9 cellular contexts compared by ENCODE assay signal in the genomic region with DNA sequence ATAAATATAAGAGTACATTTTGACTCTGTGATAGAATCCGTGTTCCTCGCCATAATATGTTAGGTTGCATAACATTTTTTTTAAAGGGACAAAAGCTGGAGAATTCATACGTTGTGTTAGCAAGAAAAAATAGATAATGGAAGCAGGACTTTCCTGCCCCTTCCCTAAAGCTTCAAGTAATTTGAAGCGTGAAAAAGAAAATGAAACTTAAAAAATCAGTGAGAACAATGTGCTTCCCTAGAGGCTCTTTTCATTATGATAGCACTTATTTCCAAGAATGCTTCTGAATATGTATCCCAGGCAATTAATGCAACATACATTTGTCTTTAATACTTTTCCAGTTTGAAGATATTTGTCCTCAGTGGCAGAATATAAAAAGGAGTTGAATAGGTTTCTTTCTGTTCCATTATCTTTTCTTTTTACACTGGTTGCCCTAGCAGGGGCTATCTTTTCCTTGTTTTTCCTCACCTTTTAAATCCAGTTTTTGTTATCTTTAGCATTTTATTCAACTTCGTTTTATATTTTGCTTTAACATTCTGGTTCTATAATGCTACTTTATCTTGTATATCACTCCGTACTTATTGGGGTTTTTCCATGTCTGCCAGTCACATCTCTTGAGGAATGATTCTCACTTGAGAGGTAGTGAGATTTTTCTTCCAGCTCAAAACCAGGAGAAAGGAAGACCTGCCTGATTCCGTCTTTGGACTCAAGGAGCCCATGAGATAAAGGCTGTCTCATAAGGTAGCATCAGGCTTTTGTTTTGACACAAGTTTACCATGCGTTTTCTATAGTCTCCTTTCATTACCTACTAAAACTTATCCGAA.
A peak's percentile ranks its signal among the peaks of the same experiment; 100 is the strongest.
DNase-seq lines count a peak whose midpoint lies in the region; FAIRE-seq and TF ChIP-seq lines count a peak whose summit lies in the region.
"Had no signal": no experiment of that assay in that cellular context is flagged by ENCODE, and none has a peak within 500 bp of the region (broad histone marks: within the 10 kb centered on the region; RNA-seq: fewer than 3 reads in every experiment).

No MANE protein-coding gene starts in this region.

- H3K9me3 ChIP-seq in GM23248 (ENCODE audit: low read depth) (no peaks in the 10 kb centered on the region), keratinocyte (ENCODE audit: control insufficient read depth, low read depth, low read length) (no peaks in the 10 kb centered on the region), subcutaneous abdominal adipose tissue (ENCODE audit: control insufficient read depth in 5 of 5, low read length in 5 of 5) (no peaks in the 10 kb centered on the region)

- H3K9me3 Mint-ChIP-seq in activated naive CD8-positive, alpha-beta T cell (ENCODE audit: low read depth): no peaks in the 10 kb centered on the region

- dilution Hi-C loops in keratinocyte (cut with MboI; ENCODE audit: extremely low pct_ligation_motif_present, low sequenced_read_pairs): no loop called here

- peaks cover 87% of the 10 kb centered on the region for H3K4me1 Mint-ChIP-seq in activated naive CD8-positive, alpha-beta T cell (ENCODE audit: low read depth)

- H3K4me1 ChIP-seq in GM23248 (ENCODE audit: insufficient read depth): peaks cover 80% of the 10 kb centered on the region
- H3K4me1 ChIP-seq in keratinocyte (ENCODE audit: control insufficient read depth, extremely low read depth, insufficient read depth, low read length): peaks cover 15% of the 10 kb centered on the region
- H3K4me1 ChIP-seq in subcutaneous abdominal adipose tissue (ENCODE audit: control insufficient read depth in 5 of 5, insufficient read depth in 5 of 5, low read length in 5 of 5): peaks cover 0 to 44% (median 35%) of the 10 kb centered on the region in 5 donors

- peak overlapping the region; percentile 61 for H3K4me3 ChIP-seq in GM23248
- H3K4me3 ChIP-seq in keratinocyte (ENCODE audit: control insufficient read depth in 2 of 3, extremely low read depth in 1 of 3, insufficient read depth in 2 of 3, low read depth in 1 of 3, low read length in 3 of 3): peak overlapping the region in 2 of 3 experiments; percentile 38 to 40
- H3K4me3 ChIP-seq in subcutaneous abdominal adipose tissue (ENCODE audit: low read depth in 1 of 5, low read length in 5 of 5): peak overlapping the region; percentile 21 to 55 (median 46)

- no peaks in the 10 kb centered on the region; the same call in 1 of the 2 replicates for H3K9me2 ChIP-seq in GM23248 (ENCODE audit: insufficient read depth)

- no peak for DNase-seq in GM23248
- no peak for DNase-seq in keratinocyte (ENCODE audit: low read depth, low spot score)
- DNase-seq in activated effector memory CD4-positive, alpha-beta T cell treated with Interleukin-2 at 50 U/mL for 16 hours: no peak
- no peak for DNase-seq in SHP77 treated with DMSO at 0.1 percent for 48 hours (lab: John Stamatoyannopoulos, UW)
- DNase-seq in stimulated activated CD8-positive, alpha-beta memory T cell treated with anti-CD3 and anti-CD28 coated beads, Interleukin-4, amount 100 ng/mL, for 48 hours: no peak
- DNase-seq in midbrain (lab: John Stamatoyannopoulos, UW): no peak
- DNase-seq: H7 had no signal

- H3K27ac Mint-ChIP-seq in activated naive CD8-positive, alpha-beta T cell: peak overlapping the region; percentile 89

- peaks cover 7% of the 10 kb centered on the region for H3K36me3 Mint-ChIP-seq in activated naive CD8-positive, alpha-beta T cell

- H3K36me3 ChIP-seq in GM23248 (ENCODE audit: low read depth) (peaks cover 13% of the 10 kb centered on the region), keratinocyte (ENCODE audit: control insufficient read depth in 2 of 2, extremely low read depth in 1 of 2, insufficient read depth in 2 of 2, low read length in 2 of 2) (no peaks in the 10 kb centered on the region), subcutaneous abdominal adipose tissue (ENCODE audit: control insufficient read depth in 5 of 5, insufficient read depth in 5 of 5, low read length in 5 of 5) (peaks cover 0 to 10% (median 0%) of the 10 kb centered on the region in 5 donors)

- H3K9ac ChIP-seq in GM23248 (peak overlapping the region; percentile 59), keratinocyte (ENCODE audit: control insufficient read depth, extremely low read depth, insufficient read depth, low read length) (no peak overlapping the region), subcutaneous abdominal adipose tissue (ENCODE audit: low read length in 5 of 5) (peak overlapping the region; percentile 22 to 71 (median 56))

- H3K9me1 ChIP-seq in keratinocyte (ENCODE audit: control insufficient read depth, extremely low read depth, insufficient read depth, low read length): no peaks in the 10 kb centered on the region

- in situ Hi-C loops in GM23248 (cut with MboI): no loop called here

- H3K79me2 ChIP-seq in GM23248 (ENCODE audit: insufficient read depth) (peaks cover 98% of the 10 kb centered on the region), keratinocyte (ENCODE audit: control insufficient read depth, insufficient read depth, low read length) (peaks cover 65% of the 10 kb centered on the region)

- WGBS in GM23248 (ENCODE audit: low coverage in 1 of 2, low lambda C conversion rate in 2 of 2, missing lambda C conversion rate in 2 of 2), 2 experiments: 58 to 63% methylated on average over 9 of the region's 9 CpGs

- no peaks in the 10 kb centered on the region for H3K27me3 ChIP-seq in GM23248 (replicated peaks; ENCODE audit: insufficient read depth)
- no peaks in the 10 kb centered on the region for H3K27me3 ChIP-seq in keratinocyte (ENCODE audit: control insufficient read depth, extremely low read depth, insufficient read depth, low read length)
- H3K27me3 ChIP-seq in subcutaneous abdominal adipose tissue (ENCODE audit: control insufficient read depth in 5 of 5, insufficient read depth in 4 of 5, low read length in 5 of 5): no peaks in the 10 kb centered on the region

- H3K27me3 Mint-ChIP-seq in activated naive CD8-positive, alpha-beta T cell: no peaks in the 10 kb centered on the region

- TF ChIP-seq CTCF in keratinocyte (optimal IDR thresholded peaks at IDR 0.05 in 1 of 3, IDR thresholded peaks at IDR 0.05 in 1 of 3, conservative IDR thresholded peaks at IDR 0.05 in 1 of 3; ENCODE audit: extremely low read depth in 1 of 3, insufficient read depth in 2 of 3, low read length in 3 of 3): no peak

- H3K4me2 ChIP-seq in GM23248 (ENCODE audit: unreplicated experiment) (peak overlapping the region; percentile 85), keratinocyte (ENCODE audit: control insufficient read depth, extremely low read depth, insufficient read depth, low read depth, low read length) (peak overlapping the region; percentile 71)

- FAIRE-seq in keratinocyte (lab: Jason Lieb, UNC): no peak

- peak overlapping the region; percentile 75 for H3K4me3 Mint-ChIP-seq in activated naive CD8-positive, alpha-beta T cell

- H3K27ac ChIP-seq in GM23248 (peak overlapping the region; percentile 16; the same call in 1 of the 2 replicates), keratinocyte (ENCODE audit: control insufficient read depth, insufficient read depth, low read length) (peak overlapping the region; percentile 3), subcutaneous abdominal adipose tissue (ENCODE audit: low read depth, low read length) (peak overlapping the region; percentile 81)

- peaks cover 63% of the 10 kb centered on the region for H3F3A ChIP-seq in GM23248 (ENCODE audit: insufficient read depth)

- H2AFZ ChIP-seq in GM23248 (no peak overlapping the region), keratinocyte (ENCODE audit: control insufficient read depth, low read length) (no peak overlapping the region)

- H4K20me1 ChIP-seq in GM23248 (ENCODE audit: insufficient read depth) (no peaks in the 10 kb centered on the region), keratinocyte (ENCODE audit: control insufficient read depth, extremely low read depth, insufficient read depth, low read length) (no peaks in the 10 kb centered on the region)

Comparison
In these comparisons a context has a peak if more than half of its experiments do, and no peak if none do; other contexts are left out.
1. H3K27ac ChIP-seq: peak in every context shown above with its lines; median percentile 81 in subcutaneous abdominal adipose tissue; 16 in GM23248; 3 in keratinocyte.